10 cellular contexts compared by ENCODE assay signal in genomic region chr1:21313146-21313885, GRCh38. TPM values are rescaled to one million over a fixed set of nuclear protein-coding genes. Genes with fewer than 3 reads are reported as not detected.
DNase-seq lines count a peak whose midpoint lies in the region; ATAC-seq and TF ChIP-seq lines count a peak whose summit lies in the region.
"Had no signal": no experiment of that assay in that cellular context is flagged by ENCODE, and none has a peak within 500 bp of the region (broad histone marks: within the 10 kb centered on the region; RNA-seq: fewer than 3 reads in every experiment).

No MANE protein-coding gene starts in this region.

- no peak for ATAC-seq in HG03039 (IDR thresholded peaks at IDR 0.05; ENCODE audit: unreplicated experiment)
- no peak for ATAC-seq in GM21737 (IDR thresholded peaks at IDR 0.05; ENCODE audit: unreplicated experiment)
- ATAC-seq: activated CD8-positive, alpha-beta memory T cell treated with anti-CD3 and anti-CD28 coated beads, Interleukin-2, amount 10 ng/mL, durations not matched to agents 7 days and 5 days had no signal

- no peak overlapping the region for H2BK15ac ChIP-seq in mesenchymal stem cell (ENCODE audit: low read depth, poor library complexity, severe bottlenecking)

- no peak overlapping the region for H3K27ac Mint-ChIP-seq in MCF 10A (ENCODE audit: low read depth, unreplicated experiment)
- H3K27ac Mint-ChIP-seq: activated CD8-positive, alpha-beta memory T cell treated with anti-CD3 and anti-CD28 coated beads, Interleukin-2, amount 10 ng/mL, durations not matched to agents 7 days and 5 days had no signal

- H3K18ac ChIP-seq in mesenchymal stem cell (ENCODE audit: low read depth in 1 of 2, low read length in 2 of 2), result peak overlapping the region; percentile 25 to 31

- no peaks in the 10 kb centered on the region for H3K36me3 Mint-ChIP-seq in MCF 10A (ENCODE audit: insufficient read depth, unreplicated experiment)

- H3K4me1 Mint-ChIP-seq in MCF 10A (ENCODE audit: insufficient read depth, unreplicated experiment), result peaks cover 27% of the 10 kb centered on the region

- no peaks in the 10 kb centered on the region for H3K36me3 ChIP-seq in breast epithelium
- H3K36me3 ChIP-seq in mesenchymal stem cell (ENCODE audit: control insufficient read depth in 1 of 2, insufficient read depth in 2 of 2, low read depth in 1 of 2, low read length in 2 of 2), result peaks cover 0 to 6% of the 10 kb centered on the region in 2 experiments
- no peaks in the 10 kb centered on the region for H3K36me3 ChIP-seq in uterus
- H3K36me3 ChIP-seq: colonic mucosa had no signal

- peak overlapping the region in 1 of 2 experiments; percentile 43 for H3K4ac ChIP-seq in mesenchymal stem cell (ENCODE audit: low read depth in 1 of 2, low read length in 2 of 2)

- H3K27me3 ChIP-seq in breast epithelium, result no peaks in the 10 kb centered on the region
- no peaks in the 10 kb centered on the region for H3K27me3 ChIP-seq in mesenchymal stem cell (ENCODE audit: control insufficient read depth in 1 of 2, insufficient read depth in 1 of 2, low read length in 2 of 2)
- no peaks in the 10 kb centered on the region for H3K27me3 ChIP-seq in uterus
- H3K27me3 ChIP-seq: colonic mucosa had no signal

- H2AK5ac ChIP-seq in mesenchymal stem cell (ENCODE audit: low read length, severe bottlenecking), result no peak overlapping the region

- H3K4me3 Mint-ChIP-seq in MCF 10A (ENCODE audit: unreplicated experiment), result no peak overlapping the region
- H3K4me3 Mint-ChIP-seq: activated CD8-positive, alpha-beta memory T cell treated with anti-CD3 and anti-CD28 coated beads, Interleukin-2, amount 10 ng/mL, durations not matched to agents 7 days and 5 days had no signal

- no peak overlapping the region for H3K4me2 ChIP-seq in mesenchymal stem cell (ENCODE audit: low read length, poor library complexity, severe bottlenecking)

- peak overlapping the region; percentile 94 to 96 for H3K27ac ChIP-seq in breast epithelium
- H3K27ac ChIP-seq in caudate nucleus (ENCODE audit: low read depth, low read length), result peak overlapping the region; percentile 46
- no peak overlapping the region for H3K27ac ChIP-seq in mesenchymal stem cell (ENCODE audit: low read length, poor library complexity, severe bottlenecking)
- peak overlapping the region; percentile 85 to 93 for H3K27ac ChIP-seq in uterus
- H3K27ac ChIP-seq: colonic mucosa had no signal

- peak overlapping the region; percentile 87 for H4K91ac ChIP-seq in mesenchymal stem cell (ENCODE audit: low read length)

- H4K8ac ChIP-seq in mesenchymal stem cell (ENCODE audit: low read length), result peak overlapping the region; percentile 70

- intact Hi-C loops in breast epithelium (cut with DNase I; ENCODE audit: low total_unique reads) (no loop called here), MCF 10A (cut with micrococcal nuclease) (no loop called here), uterus (cut with DNase I; ENCODE audit: low total_unique reads) (no loop called here)

- TF ChIP-seq POLR2A in breast epithelium (IDR thresholded peaks at IDR 0.05) (no peak), uterus (IDR thresholded peaks at IDR 0.05) (no peak)

- CTCF ChIA-PET in MCF 10A (lab: Yijun Ruan, JAX), result interaction anchor here (1.0 to 2.7 kb wide), 3 partner anchors 10 to 81 kb away, joined by 3 to 9 read pairs (median 6); no protein-coding TSS in a partner anchor

- no peak overlapping the region for H2BK120ac ChIP-seq in mesenchymal stem cell (ENCODE audit: low read depth, low read length)

- H3K9ac ChIP-seq in mesenchymal stem cell (ENCODE audit: low read length), result peak overlapping the region; percentile 0

- peak overlapping the region in 1 of 2 experiments; percentile 89 for H2BK12ac ChIP-seq in mesenchymal stem cell (ENCODE audit: low read length in 2 of 2)

- POLR2A ChIA-PET in MCF 10A (lab: Yijun Ruan, JAX), result interaction anchor here (0.6 to 4.6 kb wide), 5 partner anchors 11 to 32 kb away, joined by 3 to 33 read pairs (median 5); no protein-coding TSS in a partner anchor

- H3K14ac ChIP-seq in mesenchymal stem cell (ENCODE audit: low read length in 2 of 2), result peak overlapping the region in 1 of 2 experiments; percentile 19

- no peak for DNase-seq in breast epithelium (ENCODE audit: low spot score in 2 of 2)
- no peak for DNase-seq in MCF 10A (ENCODE audit: unreplicated experiment)
- no peak for DNase-seq in caudate nucleus (lab: John Stamatoyannopoulos, UW)
- peak; percentile 80 for DNase-seq in mesenchymal stem cell
- DNase-seq in uterus, result peak; percentile 74 to 81
- DNase-seq in NCI-H1930 (lab: John Stamatoyannopoulos, UW), result no peak
- DNase-seq: activated CD8-positive, alpha-beta memory T cell treated with anti-CD3 and anti-CD28 coated beads, Interleukin-2, amount 10 ng/mL, durations not matched to agents 7 days and 5 days; colonic mucosa had no signal

- H3K9me3 Mint-ChIP-seq in MCF 10A (ENCODE audit: unreplicated experiment), result no peaks in the 10 kb centered on the region

- H3K4me1 ChIP-seq in breast epithelium, result peaks cover 7 to 65% of the 10 kb centered on the region in 2 donors
- H3K4me1 ChIP-seq in mesenchymal stem cell (ENCODE audit: control insufficient read depth, insufficient read depth, low read depth, low read length), result peaks cover 32% of the 10 kb centered on the region
- H3K4me1 ChIP-seq in uterus, result peaks cover 31 to 43% of the 10 kb centered on the region in 2 donors
- H3K4me1 ChIP-seq: colonic mucosa had no signal

- peaks cover 33% of the 10 kb centered on the region for H3K79me1 ChIP-seq in mesenchymal stem cell (replicated peaks; ENCODE audit: low read length, poor library complexity, severe bottlenecking)

- H3K27me3 Mint-ChIP-seq in MCF 10A (ENCODE audit: insufficient read depth, unreplicated experiment), result no peaks in the 10 kb centered on the region
- H3K27me3 Mint-ChIP-seq: activated CD8-positive, alpha-beta memory T cell treated with anti-CD3 and anti-CD28 coated beads, Interleukin-2, amount 10 ng/mL, durations not matched to agents 7 days and 5 days had no signal

- H3K9me3 ChIP-seq in breast epithelium (no peaks in the 10 kb centered on the region), mesenchymal stem cell (ENCODE audit: control insufficient read depth, low read length) (no peaks in the 10 kb centered on the region), uterus (no peaks in the 10 kb centered on the region)
- H3K9me3 ChIP-seq: colonic mucosa had no signal

- BruUV-seq in MCF 10A (replicated peaks; lab: Mats Ljungman, UMichigan), result no TSS peak

- TF ChIP-seq CTCF in breast epithelium (IDR thresholded peaks at IDR 0.05), result no peak
- no peak for TF ChIP-seq CTCF in MCF 10A (IDR thresholded peaks at IDR 0.05; ENCODE audit: unreplicated experiment)
- TF ChIP-seq CTCF in uterus (IDR thresholded peaks at IDR 0.05), result no peak

- no peak overlapping the region for H2BK5ac ChIP-seq in mesenchymal stem cell (ENCODE audit: low read depth, low read length, poor library complexity, severe bottlenecking)

- WGBS in mesenchymal stem cell, result 36% methylated on average over 6 of the region's 6 CpGs

- H3K23ac ChIP-seq in mesenchymal stem cell (ENCODE audit: low read length in 2 of 2), result no peak overlapping the region

- H3K4me3 ChIP-seq in breast epithelium (peak overlapping the region in 1 of 3 donors; percentile 12), mesenchymal stem cell (ENCODE audit: insufficient read depth in 1 of 2, low read depth in 1 of 2, low read length in 2 of 2) (peak overlapping the region in 1 of 2 experiments; percentile 0), uterus (no peak overlapping the region)
- H3K4me3 ChIP-seq: colonic mucosa had no signal

- no peak overlapping the region for H2AFZ ChIP-seq in mesenchymal stem cell (ENCODE audit: low read depth, low read length)

RNA-seq across cellular contexts. Expression of gene ECE1, which starts 23.1 kb away (rescaled TPM):
- 100 to 1,000 TPM in 2 of 3 donors, 10 to 100 TPM in 1; 62.6 to 121 (median 112) TPM for total RNA-seq in breast epithelium
- total RNA-seq in MCF 10A (2022), result 40.0 and 46.8 TPM in 2 replicates
- 229 TPM for polyA plus RNA-seq in mesenchymal stem cell (2013, experiment 1 of 2)
- 222 TPM for polyA plus RNA-seq in mesenchymal stem cell (2013, experiment 2 of 2)
- total RNA-seq in uterus, result 100 to 1,000 TPM in 1 of 4 donors, 10 to 100 TPM in 3; 45.6 to 175 (median 59.1) TPM

Comparison
In these comparisons a context has a peak if more than half of its experiments do, and no peak if none do; other contexts are left out.
1. DNase-seq: peak in mesenchymal stem cell (single experiment) and uterus (2 of 2); none in breast epithelium (0 of 2), MCF 10A (single experiment), caudate nucleus (0 of 61) and NCI-H1930 (0 of 2).